ENCODE assay signal across 9 cellular contexts in the genomic region with DNA sequence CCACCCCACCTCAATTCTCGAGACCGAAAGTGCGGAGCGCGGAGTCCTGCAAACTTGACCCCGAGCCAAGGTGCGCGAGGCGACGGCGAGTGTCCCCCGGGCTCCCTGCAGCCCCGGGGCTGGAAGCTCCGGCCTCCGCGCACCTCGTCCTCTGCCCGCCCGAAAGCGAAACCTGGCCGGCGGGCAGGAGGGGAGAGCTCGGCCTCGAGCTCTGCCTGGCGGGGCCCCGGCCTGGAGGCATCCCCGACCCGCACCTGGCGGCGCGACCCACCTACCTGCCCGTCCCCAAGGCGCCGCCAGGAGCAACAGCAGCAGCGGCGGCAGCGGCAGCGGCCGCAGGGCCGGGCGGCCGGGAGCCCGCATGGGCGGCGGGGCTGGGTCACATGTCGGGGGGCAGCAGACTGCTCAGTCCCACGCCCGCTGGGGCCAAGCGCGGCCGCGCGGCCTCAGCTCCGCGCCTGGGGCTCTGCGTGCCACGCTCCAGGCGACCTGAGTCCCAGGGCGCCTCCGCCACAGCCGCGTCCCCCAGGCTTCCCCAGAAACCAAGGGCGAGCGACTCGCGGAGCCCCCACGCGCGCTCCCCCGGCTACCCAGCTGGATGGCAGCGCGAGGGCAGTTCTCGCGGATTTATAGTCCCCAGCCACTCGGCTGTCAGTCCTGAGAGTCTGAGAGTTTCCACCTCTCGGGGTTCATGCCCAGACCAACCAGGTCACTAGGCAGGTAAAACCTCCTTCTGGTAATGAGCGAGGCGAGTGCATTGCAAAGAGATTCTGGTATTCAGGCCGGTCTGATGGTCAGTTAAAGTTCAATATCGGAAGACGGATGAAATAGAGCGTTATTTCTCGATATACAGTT. TPM values are rescaled to one million over a fixed set of nuclear protein-coding genes. Genes with fewer than 3 reads are reported as not detected.
DNase-seq lines count a peak whose midpoint lies in the region; ATAC-seq, FAIRE-seq and TF ChIP-seq lines count a peak whose summit lies in the region.
"Had no signal": no experiment of that assay in that cellular context is flagged by ENCODE, and none has a peak within 500 bp of the region (broad histone marks: within the 10 kb centered on the region; RNA-seq: fewer than 3 reads in every experiment).

A gene with protein sequence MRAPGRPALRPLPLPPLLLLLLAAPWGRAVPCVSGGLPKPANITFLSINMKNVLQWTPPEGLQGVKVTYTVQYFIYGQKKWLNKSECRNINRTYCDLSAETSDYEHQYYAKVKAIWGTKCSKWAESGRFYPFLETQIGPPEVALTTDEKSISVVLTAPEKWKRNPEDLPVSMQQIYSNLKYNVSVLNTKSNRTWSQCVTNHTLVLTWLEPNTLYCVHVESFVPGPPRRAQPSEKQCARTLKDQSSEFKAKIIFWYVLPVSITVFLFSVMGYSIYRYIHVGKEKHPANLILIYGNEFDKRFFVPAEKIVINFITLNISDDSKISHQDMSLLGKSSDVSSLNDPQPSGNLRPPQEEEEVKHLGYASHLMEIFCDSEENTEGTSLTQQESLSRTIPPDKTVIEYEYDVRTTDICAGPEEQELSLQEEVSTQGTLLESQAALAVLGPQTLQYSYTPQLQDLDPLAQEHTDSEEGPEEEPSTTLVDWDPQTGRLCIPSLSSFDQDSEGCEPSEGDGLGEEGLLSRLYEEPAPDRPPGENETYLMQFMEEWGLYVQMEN (minus strand): TSS at position 600 of the 855 bp plus-strand sequence. CDS start 237 bp downstream, at position 363.

- TF ChIP-seq CTCF in D721Med (IDR thresholded peaks at IDR 0.05; ENCODE audit: insufficient read depth, missing control alignments) = no peak

- peak; percentile 70 to 76 for ATAC-seq in stimulated activated naive B cell treated with anti-CD40 and anti-IgM and Interleukin-4, amounts not matched to agents 10 μg/mL and 1 μg/mL and 100 μg/mL, for 72 hours (replicated peaks)
- no peak for ATAC-seq in HG02610 (IDR thresholded peaks at IDR 0.05; ENCODE audit: unreplicated experiment)

- peaks cover 2 to 5% of the 10 kb centered on the region in 2 donors for H3K4me1 Mint-ChIP-seq in stimulated activated naive B cell treated with anti-CD40 and anti-IgM and Interleukin-4, amounts not matched to agents 10 μg/mL and 1 μg/mL and 100 μg/mL, for 72 hours

- H3K36me3 Mint-ChIP-seq in stimulated activated naive B cell treated with anti-CD40 and anti-IgM and Interleukin-4, amounts not matched to agents 10 μg/mL and 1 μg/mL and 100 μg/mL, for 72 hours = no peaks in the 10 kb centered on the region

- no peak for FAIRE-seq in D721Med (lab: Jason Lieb, UNC)

- peaks cover 70 to 78% of the 10 kb centered on the region in 2 donors for H3K27me3 Mint-ChIP-seq in stimulated activated naive B cell treated with anti-CD40 and anti-IgM and Interleukin-4, amounts not matched to agents 10 μg/mL and 1 μg/mL and 100 μg/mL, for 72 hours

- H3K27ac Mint-ChIP-seq in stimulated activated naive B cell treated with anti-CD40 and anti-IgM and Interleukin-4, amounts not matched to agents 10 μg/mL and 1 μg/mL and 100 μg/mL, for 72 hours = no peak within 1 kb of the TSS

- DNase-seq in NCI-H2081 (lab: John Stamatoyannopoulos, UW) (peak; percentile 36 to 53), NCI-H2081 treated with DMSO at 0.1 percent for 48 hours (lab: John Stamatoyannopoulos, UW) (no peak), NCI-H146 treated with DMSO at 0.1 percent for 48 hours (lab: John Stamatoyannopoulos, UW; ENCODE audit: unreplicated experiment) (peak; percentile 78), cerebellum (ENCODE audit: low spot score) (peak; percentile 2), kidney glomerular epithelial cell (lab: John Stamatoyannopoulos, UW) (peak; percentile 4), D721Med (ENCODE audit: insufficient read length, low spot score) (no peak)
- DNase-seq in stimulated activated naive B cell treated with anti-CD40 and anti-IgM and Interleukin-4, amounts not matched to agents 10 μg/mL and 1 μg/mL and 100 μg/mL, for 72 hours = peak; percentile 6
- DNase-seq: DND-41 had no signal

- peak within 1 kb of the TSS; percentile 80 to 84 for H3K4me3 Mint-ChIP-seq in stimulated activated naive B cell treated with anti-CD40 and anti-IgM and Interleukin-4, amounts not matched to agents 10 μg/mL and 1 μg/mL and 100 μg/mL, for 72 hours

- no peaks in the 10 kb centered on the region for H3K9me3 Mint-ChIP-seq in stimulated activated naive B cell treated with anti-CD40 and anti-IgM and Interleukin-4, amounts not matched to agents 10 μg/mL and 1 μg/mL and 100 μg/mL, for 72 hours

RNA-seq across cellular contexts. Expression of the gene that starts here (rescaled TPM):
- 0.36 TPM for total RNA-seq in cerebellum

Comparison
In these comparisons a context has a peak if more than half of its experiments do, and no peak if none do; other contexts are left out.
1. DNase-seq: peak in NCI-H2081 (2 of 2), NCI-H146 treated with DMSO at 0.1 percent for 48 hours (single experiment), kidney glomerular epithelial cell (single experiment) and stimulated activated naive B cell treated with anti-CD40 and anti-IgM and Interleukin-4, amounts not matched to agents 10 μg/mL and 1 μg/mL and 100 μg/mL, for 72 hours (single experiment); none in NCI-H2081 treated with DMSO at 0.1 percent for 48 hours (single experiment) and D721Med (single experiment).
2. Peak in DNase-seq in cerebellum; RNA of the gene not detected or under 1 TPM.